9 cellular contexts compared by ENCODE assay signal in the genomic region with DNA sequence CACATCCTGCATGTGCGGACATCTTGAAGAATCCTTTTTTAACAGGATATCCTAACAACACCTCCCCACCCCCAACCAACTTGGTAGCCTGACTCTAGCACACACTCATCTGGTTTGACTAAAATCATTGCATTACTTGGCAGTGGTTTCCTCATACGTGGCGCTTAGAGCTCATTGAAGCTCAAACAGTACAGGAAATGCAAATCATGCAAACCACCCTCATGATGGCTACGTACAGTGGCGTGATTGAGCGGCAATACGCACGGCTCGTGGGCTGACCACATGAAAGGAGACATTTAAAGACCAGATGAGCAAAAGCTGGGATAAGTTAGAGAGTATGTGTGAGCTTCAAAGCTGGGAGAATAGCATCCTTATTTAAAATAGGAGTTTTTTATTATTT.
DNase-seq lines count a peak whose midpoint lies in the region; ATAC-seq and TF ChIP-seq lines count a peak whose summit lies in the region.
"Had no signal": no experiment of that assay in that cellular context is flagged by ENCODE, and none has a peak within 500 bp of the region (broad histone marks: within the 10 kb centered on the region; RNA-seq: fewer than 3 reads in every experiment).

No MANE protein-coding gene starts in this region.

- H3K79me2 ChIP-seq in smooth muscle cell (ENCODE audit: low read depth), result no peaks in the 10 kb centered on the region

- H3K4me3 ChIP-seq in BLaER1 (peak overlapping the region; percentile 23; the same call in 1 of the 2 replicates), smooth muscle cell (no peak overlapping the region), ovary (no peak overlapping the region)
- no peak overlapping the region; the same call in 1 of the 2 replicates for H3K4me3 ChIP-seq in Jurkat, Clone E6-1 (ENCODE audit: low read length)

- TF ChIP-seq CTCF in smooth muscle cell (IDR thresholded peaks at IDR 0.05; ENCODE audit: borderline replicate concordance, insufficient read depth, poor library complexity, severe bottlenecking) (no peak), ovary (IDR thresholded peaks at IDR 0.05) (no peak)

- ATAC-seq in GM21390 (IDR thresholded peaks at IDR 0.05; ENCODE audit: unreplicated experiment), result peak; percentile 95

- no peak overlapping the region for H3K27ac ChIP-seq in BLaER1
- H3K27ac ChIP-seq in smooth muscle cell (ENCODE audit: low read depth), result peak overlapping the region; percentile 38
- H3K27ac ChIP-seq in ovary, result no peak overlapping the region
- H3K27ac ChIP-seq: epithelial cell of prostate had no signal

- no peak overlapping the region for H3K9ac ChIP-seq in BLaER1
- no peak overlapping the region for H3K9ac ChIP-seq in smooth muscle cell (ENCODE audit: low read depth)

- H4K20me1 ChIP-seq in BLaER1, result no peaks in the 10 kb centered on the region
- H4K20me1 ChIP-seq in smooth muscle cell (ENCODE audit: low read depth), result no peaks in the 10 kb centered on the region

- H3K9me3 ChIP-seq in BLaER1 (no peaks in the 10 kb centered on the region), smooth muscle cell (replicated peaks; ENCODE audit: low read depth) (no peaks in the 10 kb centered on the region), ovary (no peaks in the 10 kb centered on the region)

- H3K27me3 ChIP-seq in BLaER1 (no peaks in the 10 kb centered on the region), smooth muscle cell (ENCODE audit: low read depth) (no peaks in the 10 kb centered on the region), ovary (no peaks in the 10 kb centered on the region)

- H3F3A ChIP-seq in smooth muscle cell (ENCODE audit: low read depth), result no peaks in the 10 kb centered on the region

- H3K4me1 ChIP-seq in BLaER1, result peaks cover 13% of the 10 kb centered on the region
- H3K4me1 ChIP-seq in smooth muscle cell (ENCODE audit: low read depth), result no peaks in the 10 kb centered on the region
- H3K4me1 ChIP-seq in ovary (ENCODE audit: insufficient read depth), result peaks cover 1% of the 10 kb centered on the region

- WGBS in smooth muscle cell (ENCODE audit: low lambda C conversion rate), result 71% methylated on average over 9 of the region's 9 CpGs
- WGBS in ovary, 3 donors, result 95 to 96% (median 96%) methylated on average over 9 of the region's 9 CpGs

- no peak for TF ChIP-seq EP300 in ovary (IDR thresholded peaks at IDR 0.05)

- TF ChIP-seq POLR2A in ovary (IDR thresholded peaks at IDR 0.05), result no peak

- DNase-seq in Jurkat, Clone E6-1 (ENCODE audit: low read depth, low spot score), result peak; percentile 96
- peak; percentile 17 to 44 for DNase-seq in activated T-helper 1 cell treated with anti-CD3 and anti-CD28 coated beads, Interleukin-2, amount 50 U/mL, for 16 hours (ENCODE audit: low read depth in 1 of 2, low spot score in 1 of 2)
- no peak for DNase-seq in smooth muscle cell (lab: John Stamatoyannopoulos, UW; ENCODE audit: unreplicated experiment)
- no peak for DNase-seq in hippocampal formation (lab: John Stamatoyannopoulos, UW)
- no peak for DNase-seq in ovary
- no peak for DNase-seq in DMS79 (lab: John Stamatoyannopoulos, UW)

- H2AFZ ChIP-seq in smooth muscle cell (ENCODE audit: low read depth), result no peak overlapping the region

- H3K36me3 ChIP-seq in BLaER1 (no peaks in the 10 kb centered on the region), smooth muscle cell (ENCODE audit: low read depth) (no peaks in the 10 kb centered on the region), ovary (no peaks in the 10 kb centered on the region)

- peak overlapping the region; percentile 65 for H3K4me2 ChIP-seq in BLaER1
- no peak overlapping the region for H3K4me2 ChIP-seq in smooth muscle cell

- intact Hi-C loops in ovary (cut with DNase I), result no loop called here

Comparison
In these comparisons a context has a peak if more than half of its experiments do, and no peak if none do; other contexts are left out.
1. DNase-seq: peak in Jurkat, Clone E6-1 (single experiment) and activated T-helper 1 cell treated with anti-CD3 and anti-CD28 coated beads, Interleukin-2, amount 50 U/mL, for 16 hours (2 of 2); none in smooth muscle cell (single experiment), hippocampal formation (0 of 2), ovary (0 of 5) and DMS79 (single experiment).